In genomic region chr15:85906028-85906427, GRCh38 we compare ENCODE assay signal across 25 cellular contexts.
"Had no signal": no experiment of that assay in that cellular context is flagged by ENCODE, and none has a peak within 500 bp of the region (broad histone marks: within the 10 kb centered on the region; RNA-seq: fewer than 3 reads in every experiment).

No MANE protein-coding gene starts in this region.

- H3K27ac ChIP-seq: breast epithelium had no signal

- H3K4me3 ChIP-seq: breast epithelium, MG63 had no signal

- H3K36me3 ChIP-seq: breast epithelium, MG63 had no signal

- H3K4me1 Mint-ChIP-seq: activated naive CD4-positive, alpha-beta T cell treated with anti-CD3 and anti-CD28 coated beads, Interleukin-2, amount 10 ng/mL, durations not matched to agents 7 days and 5 days; activated naive CD8-positive, alpha-beta T cell treated with anti-CD3 and anti-CD28 coated beads for 36 hours had no signal

- H3K4me3 Mint-ChIP-seq: activated CD8-positive, alpha-beta T cell treated with anti-CD3 and anti-CD28 coated beads for 36 hours; activated naive CD4-positive, alpha-beta T cell treated with anti-CD3 and anti-CD28 coated beads, Interleukin-2, amount 10 ng/mL, durations not matched to agents 7 days and 5 days; activated naive CD8-positive, alpha-beta T cell treated with anti-CD3 and anti-CD28 coated beads for 36 hours; activated T-cell treated with anti-CD3 and anti-CD28 coated beads, Interleukin-2, amount 50 U/mL, for 72 hours had no signal

- H3K27ac Mint-ChIP-seq: activated CD8-positive, alpha-beta T cell treated with anti-CD3 and anti-CD28 coated beads for 36 hours; activated naive CD4-positive, alpha-beta T cell treated with anti-CD3 and anti-CD28 coated beads, Interleukin-2, amount 10 ng/mL, durations not matched to agents 7 days and 5 days; activated naive CD8-positive, alpha-beta T cell treated with anti-CD3 and anti-CD28 coated beads for 36 hours; activated T-cell treated with anti-CD3 and anti-CD28 coated beads, Interleukin-2, amount 50 U/mL, for 72 hours; activated T-helper 2 cell treated with anti-CD3 and anti-CD28 coated beads, Interferon-gamma antibody, Interleukin-2, Interleukin-4, amounts not matched to agents 10 μg/mL and 5 μg/mL and 100 μg/mL, durations not matched to agents 14 hours and 24 hours and 36 hours had no signal

- ATAC-seq: activated CD8-positive, alpha-beta T cell treated with anti-CD3 and anti-CD28 coated beads for 36 hours; activated T-cell treated with anti-CD3 and anti-CD28 coated beads, Interleukin-2, amount 50 U/mL, for 72 hours; PC-3 had no signal

- DNase-seq: activated CD4-positive, CD25-positive, alpha-beta regulatory T cell; activated CD8-positive, alpha-beta memory T cell treated with anti-CD3 and anti-CD28 coated beads, Interleukin-2, amount 50 U/mL, for 4 hours; activated CD8-positive, alpha-beta T cell treated with anti-CD3 and anti-CD28 coated beads for 36 hours; activated gamma-delta T cell treated with Interleukin-2 at 50 U/mL for 16 hours; activated naive CD4-positive, alpha-beta T cell treated with anti-CD3 and anti-CD28 coated beads, Interleukin-2, amount 10 ng/mL, durations not matched to agents 7 days and 5 days; activated naive CD8-positive, alpha-beta T cell treated with anti-CD3 and anti-CD28 coated beads for 36 hours; activated T-cell treated with anti-CD3 and anti-CD28 coated beads, Interleukin-2, amount 50 U/mL, for 72 hours; central memory CD4-positive, alpha-beta T cell; MG63; MV-4-11; NCI-H1092 treated with DMSO at 0.1 percent for 48 hours; NCI-H1417 treated with DMSO at 0.1 percent for 48 hours; NCI-H1694 treated with DMSO at 0.1 percent for 48 hours; NCI-H2029 treated with DMSO at 0.1 percent for 48 hours; NCI-H345; NCI-H510A; NCI-H526 treated with DMSO at 0.1 percent for 48 hours; NCI-H82; NK-92 treated with Interleukin-12 subunit alpha and Interleukin-12 subunit beta, amount 100 ng/mL, for 24 hours; PC-3; SIG-M5; T-helper 2 cell; T1000 had no signal

- H3K4me1 ChIP-seq: breast epithelium had no signal

- H3K9me3 Mint-ChIP-seq: activated CD8-positive, alpha-beta T cell treated with anti-CD3 and anti-CD28 coated beads for 36 hours; activated naive CD4-positive, alpha-beta T cell treated with anti-CD3 and anti-CD28 coated beads, Interleukin-2, amount 10 ng/mL, durations not matched to agents 7 days and 5 days; activated naive CD8-positive, alpha-beta T cell treated with anti-CD3 and anti-CD28 coated beads for 36 hours; activated T-cell treated with anti-CD3 and anti-CD28 coated beads, Interleukin-2, amount 50 U/mL, for 72 hours; activated T-helper 2 cell treated with anti-CD3 and anti-CD28 coated beads, Interferon-gamma antibody, Interleukin-2, Interleukin-4, amounts not matched to agents 10 μg/mL and 5 μg/mL and 100 μg/mL, durations not matched to agents 14 hours and 24 hours and 36 hours had no signal

- H3K9me3 ChIP-seq: breast epithelium, MG63 had no signal

- H3K36me3 Mint-ChIP-seq: activated naive CD4-positive, alpha-beta T cell treated with anti-CD3 and anti-CD28 coated beads, Interleukin-2, amount 10 ng/mL, durations not matched to agents 7 days and 5 days; activated naive CD8-positive, alpha-beta T cell treated with anti-CD3 and anti-CD28 coated beads for 36 hours had no signal

- H3K27me3 ChIP-seq: breast epithelium had no signal
